In genomic region chr2:236167297-236168109, GRCh38 we compare ENCODE assay signal across 9 cellular contexts.
DNase-seq lines count a peak whose midpoint lies in the region.
"Had no signal": no experiment of that assay in that cellular context is flagged by ENCODE, and none has a peak within 500 bp of the region (broad histone marks: within the 10 kb centered on the region; RNA-seq: fewer than 3 reads in every experiment).

No MANE protein-coding gene starts in this region.

- no peaks in the 10 kb centered on the region for H3K36me3 ChIP-seq in subcutaneous abdominal adipose tissue (ENCODE audit: control insufficient read depth in 5 of 5, insufficient read depth in 5 of 5, low read length in 5 of 5)

- H3K27me3 ChIP-seq in subcutaneous abdominal adipose tissue (ENCODE audit: control insufficient read depth in 5 of 5, insufficient read depth in 4 of 5, low read length in 5 of 5), result peaks cover 81 to 98% (median 84%) of the 10 kb centered on the region in 5 donors

- no peak overlapping the region for H3K9ac ChIP-seq in subcutaneous abdominal adipose tissue (ENCODE audit: low read length in 5 of 5)

- DNase-seq in NCI-H2029 (lab: John Stamatoyannopoulos, UW), result peak; percentile 40
- no peak for DNase-seq in NCI-H2029 treated with DMSO at 0.1 percent for 48 hours (lab: John Stamatoyannopoulos, UW)
- peak; percentile 44 for DNase-seq in SW480 (ENCODE audit: low spot score)
- DNase-seq in SKM-1 (lab: John Stamatoyannopoulos, UW; ENCODE audit: unreplicated experiment), result no peak
- no peak for DNase-seq in GF-D8 (lab: John Stamatoyannopoulos, UW)
- no peak for DNase-seq in middle frontal gyrus (ENCODE audit: extremely low spot score, low spot score)
- DNase-seq: DND-41 had no signal

- H3K4me3 ChIP-seq in iPS-11a (ENCODE audit: low read depth, low read length), result peak overlapping the region; percentile 56
- H3K4me3 ChIP-seq in subcutaneous abdominal adipose tissue (ENCODE audit: low read depth in 1 of 5, low read length in 5 of 5), result peak overlapping the region in 3 of 5 donors; percentile 55 to 60 (median 60)

- H3K9me3 ChIP-seq in subcutaneous abdominal adipose tissue (ENCODE audit: control insufficient read depth in 5 of 5, low read length in 5 of 5), result no peaks in the 10 kb centered on the region

- H3K27ac ChIP-seq in subcutaneous abdominal adipose tissue (ENCODE audit: low read depth, low read length), result no peak overlapping the region

- peaks cover 0 to 58% (median 44%) of the 10 kb centered on the region in 5 donors for H3K4me1 ChIP-seq in subcutaneous abdominal adipose tissue (ENCODE audit: control insufficient read depth in 5 of 5, insufficient read depth in 5 of 5, low read length in 5 of 5)

Comparison
In these comparisons a context has a peak if more than half of its experiments do, and no peak if none do; other contexts are left out.
1. DNase-seq: peak in NCI-H2029 (single experiment) and SW480 (single experiment); none in NCI-H2029 treated with DMSO at 0.1 percent for 48 hours (single experiment), SKM-1 (single experiment), GF-D8 (single experiment) and middle frontal gyrus (single experiment).